Comparison of ENCODE assay signal across 8 cellular contexts in the genomic region with DNA sequence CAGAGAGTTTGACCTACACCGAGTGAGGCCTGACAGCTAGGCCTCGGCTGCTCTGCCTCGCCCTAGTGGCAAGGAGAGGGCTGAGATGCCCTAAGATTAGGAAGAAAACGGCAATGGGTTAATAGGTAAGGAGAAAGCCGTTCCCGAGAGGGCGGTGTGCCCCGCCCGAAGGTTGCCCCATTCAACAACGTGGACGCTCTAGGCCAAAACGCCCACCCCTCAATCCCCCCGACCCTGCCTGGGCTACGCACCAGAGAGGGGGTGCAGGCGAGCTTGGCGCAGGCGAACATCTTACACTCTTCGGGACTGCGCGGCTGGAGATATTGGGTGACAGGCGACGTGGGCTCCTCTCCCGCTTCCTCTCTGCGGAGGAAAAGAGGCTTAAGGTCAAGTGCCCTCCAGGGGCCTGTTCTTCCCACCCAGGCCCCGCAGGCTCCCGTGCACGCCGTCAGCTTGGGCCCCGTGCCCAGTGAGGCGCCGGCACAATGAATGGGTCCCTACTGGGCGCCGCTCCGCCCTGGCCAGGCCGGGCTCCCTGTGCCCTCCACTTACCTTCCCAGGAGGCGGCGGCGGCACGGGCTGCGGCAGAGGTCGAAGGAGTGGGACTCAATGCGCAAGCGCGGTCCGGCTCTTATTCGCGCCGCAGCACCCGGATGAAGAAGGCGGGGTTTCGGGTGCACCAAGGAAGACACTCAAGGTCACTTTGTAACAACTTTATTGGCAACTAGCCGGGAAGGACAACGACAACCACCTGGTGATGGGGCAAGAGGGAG.
DNase-seq lines count a peak whose midpoint lies in the region; ATAC-seq lines count a peak whose summit lies in the region.

A gene (minus strand): TSS at position 607 of the 773 bp plus-strand sequence. CDS start 317 bp downstream, at position 290.

- peak; percentile 86 for ATAC-seq in GM19463 (IDR thresholded peaks at IDR 0.05; ENCODE audit: unreplicated experiment)

- peak; percentile 80 for DNase-seq in CMK (ENCODE audit: low read depth)
- peak; percentile 73 for DNase-seq in HS-27A (ENCODE audit: low read depth)
- DNase-seq in NK-92 (lab: John Stamatoyannopoulos, UW; ENCODE audit: unreplicated experiment): peak; percentile 52
- peak; percentile 96 for DNase-seq in activated CD8-positive, alpha-beta memory T cell treated with anti-CD3 and anti-CD28 coated beads for 24 hours
- peak; percentile 80 for DNase-seq in effector CD8-positive, alpha-beta T cell (lab: John Stamatoyannopoulos, UW)
- peak; percentile 97 for DNase-seq in medulla oblongata (ENCODE audit: extremely low spot score)
- peak; percentile 84 for DNase-seq in stimulated activated CD8-positive, alpha-beta memory T cell treated with anti-CD3 and anti-CD28 coated beads, Interleukin-12 subunit alpha, Interleukin-12 subunit beta, amount 100 ng/mL, for 1 hour (ENCODE audit: low read depth)

Comparison
In these comparisons a context has a peak if more than half of its experiments do, and no peak if none do; other contexts are left out.
1. Peak in every context shown above with its lines: DNase-seq and ATAC-seq.